8 cellular contexts compared by ENCODE assay signal in genomic region chr11:95149659-95150294, GRCh38.
A peak's percentile ranks its signal among the peaks of the same experiment; 100 is the strongest.
DNase-seq lines count a peak whose midpoint lies in the region; ATAC-seq, FAIRE-seq and TF ChIP-seq lines count a peak whose summit lies in the region.

No MANE protein-coding gene starts in this region.

- H3K9ac ChIP-seq in astrocyte (ENCODE audit: low read length) = peak overlapping the region; percentile 76

- H3K9me3 Mint-ChIP-seq in astrocyte (ENCODE audit: unreplicated experiment) = no peaks in the 10 kb centered on the region

- no peaks in the 10 kb centered on the region for H3K27me3 ChIP-seq in astrocyte (ENCODE audit: insufficient read depth, low read length)

- peak overlapping the region; percentile 11 for H3K27ac ChIP-seq in astrocyte (ENCODE audit: low read depth, low read length)
- H3K27ac ChIP-seq in skin epidermis = peak overlapping the region in 20 of 21 experiments; percentile 67 to 97 (median 85)

- DNase-seq in HuH-7 (ENCODE audit: low spot score) = peak; percentile 56
- DNase-seq in astrocyte (ENCODE audit: low read depth) = peak; percentile 56
- peak; percentile 74 for DNase-seq in inferior parietal cortex (ENCODE audit: extremely low spot score)
- DNase-seq in activated naive CD4-positive, alpha-beta T cell treated with anti-CD3 and anti-CD28 coated beads, Interleukin-2, amount 50 U/mL, for 16 hours = no peak
- DNase-seq in COR-L47 (lab: John Stamatoyannopoulos, UW) = no peak

- H3K4me3 ChIP-seq in astrocyte (ENCODE audit: insufficient read depth, low read depth, low read length) (peak overlapping the region; percentile 51), skin epidermis (peak overlapping the region in 6 of 7 experiments; percentile 8 to 70 (median 46))

- no peaks in the 10 kb centered on the region for H3K79me2 ChIP-seq in astrocyte (ENCODE audit: insufficient read depth, low read length)

- peaks cover 38% of the 10 kb centered on the region for H3K4me1 ChIP-seq in astrocyte (ENCODE audit: insufficient read depth, low read length)

- no peaks in the 10 kb centered on the region for H3K9me3 ChIP-seq in astrocyte (ENCODE audit: insufficient read depth, low read depth, low read length)

- ATAC-seq in HG03039 (IDR thresholded peaks at IDR 0.05; ENCODE audit: unreplicated experiment) = no peak
- no peak for ATAC-seq in GM18498 (IDR thresholded peaks at IDR 0.05; ENCODE audit: unreplicated experiment)

- H3K27ac Mint-ChIP-seq in astrocyte (ENCODE audit: unreplicated experiment) = peak overlapping the region; percentile 86

- H3K36me3 ChIP-seq in astrocyte (ENCODE audit: insufficient read depth, low read length) = no peaks in the 10 kb centered on the region

- H4K20me1 ChIP-seq in astrocyte (ENCODE audit: insufficient read depth, low read length) = no peaks in the 10 kb centered on the region

- no peaks in the 10 kb centered on the region for H3K27me3 Mint-ChIP-seq in astrocyte (ENCODE audit: low read depth, unreplicated experiment)

- TF ChIP-seq CTCF in astrocyte (IDR thresholded peaks at IDR 0.05; ENCODE audit: insufficient read depth, low read depth, low read length) = no peak

- no peak for FAIRE-seq in astrocyte (lab: Jason Lieb, UNC)

- no peaks in the 10 kb centered on the region for H3K36me3 Mint-ChIP-seq in astrocyte (ENCODE audit: low read depth, unreplicated experiment)

- H3K4me1 Mint-ChIP-seq in astrocyte (ENCODE audit: low read depth, unreplicated experiment) = peaks cover 37% of the 10 kb centered on the region

- peak overlapping the region; percentile 96 for H2AFZ ChIP-seq in astrocyte (ENCODE audit: low read depth, low read length)

- peak overlapping the region; percentile 81 for H3K4me3 Mint-ChIP-seq in astrocyte (ENCODE audit: unreplicated experiment)

- H3K4me2 ChIP-seq in astrocyte (ENCODE audit: low read length) = peak overlapping the region; percentile 91

Comparison
In these comparisons a context has a peak if more than half of its experiments do, and no peak if none do; other contexts are left out.
1. DNase-seq: peak in HuH-7 (single experiment), astrocyte (single experiment) and inferior parietal cortex (single experiment); none in activated naive CD4-positive, alpha-beta T cell treated with anti-CD3 and anti-CD28 coated beads, Interleukin-2, amount 50 U/mL, for 16 hours (single experiment) and COR-L47 (single experiment).